ENCODE assay signal across 16 cellular contexts in genomic region chr1:53190210-53190611, GRCh38. TPM values are rescaled to one million over a fixed set of nuclear protein-coding genes. Genes with fewer than 3 reads are reported as not detected.
"Had no signal": no experiment of that assay in that cellular context is flagged by ENCODE, and none has a peak within 500 bp of the region (broad histone marks: within the 10 kb centered on the region; RNA-seq: fewer than 3 reads in every experiment).

No MANE protein-coding gene starts in this region.

- DNase-seq: activated CD4-positive, alpha-beta memory T cell treated with anti-CD3 and anti-CD28 coated beads for 36 hours; activated CD4-positive, alpha-beta T cell treated with anti-CD3 and anti-CD28 coated beads for 4 hours; activated T-cell treated with anti-CD3 and anti-CD28 coated beads for 4 hours; caudate nucleus; erythroblast; head of caudate nucleus; left ventricle myocardium superior; mucosa of descending colon; naive B cell; T-helper 2 cell had no signal

- H3K36me3 ChIP-seq: tibial nerve had no signal

- H3K4me3 ChIP-seq: coronary artery, mucosa of descending colon, skin epidermis, tibial nerve had no signal

- ATAC-seq: left ventricle myocardium superior, mucosa of descending colon had no signal

- H3K9me3 ChIP-seq: mucosa of descending colon had no signal

- H3K27me3 ChIP-seq: tibial nerve had no signal

- H3K27ac ChIP-seq: coronary artery, skin epidermis, tibial nerve had no signal

RNA-seq across cellular contexts. Expression of gene SLC1A7, which starts 47.8 kb away (rescaled TPM):
- total RNA-seq: activated CD4-positive, alpha-beta memory T cell treated with anti-CD3 and anti-CD28 coated beads for 36 hours; activated T-helper 1 cell treated with anti-CD3 and anti-CD28 coated beads, Interleukin-12 subunit alpha, Interleukin-12 subunit beta, Interleukin-2, Interleukin-4 antibody, amounts not matched to agents 30 ng/mL and 10 ng/mL and 1 ng/mL, durations not matched to agents 14 hours and 24 hours and 36 hours; frontal cortex; kidney epithelial cell had no signal
